In genomic region chr7:69067397-69067796, GRCh38 we compare ENCODE assay signal across 11 cellular contexts.
DNase-seq lines count a peak whose midpoint lies in the region; ATAC-seq and TF ChIP-seq lines count a peak whose summit lies in the region.
"Had no signal": no experiment of that assay in that cellular context is flagged by ENCODE, and none has a peak within 500 bp of the region (broad histone marks: within the 10 kb centered on the region; RNA-seq: fewer than 3 reads in every experiment).

No MANE protein-coding gene starts in this region.

- H3K27ac ChIP-seq in MM.1S (ENCODE audit: low read length) (no peak overlapping the region), body of pancreas (no peak overlapping the region), neural progenitor cell (no peak overlapping the region), tibial artery (no peak overlapping the region)
- H3K27ac ChIP-seq: adrenal gland had no signal

- no peak overlapping the region for H3K4me3 ChIP-seq in MM.1S (ENCODE audit: low read length)
- no peak overlapping the region for H3K4me3 ChIP-seq in body of pancreas
- no peak overlapping the region for H3K4me3 ChIP-seq in neural progenitor cell
- H3K4me3 ChIP-seq in tibial artery, result no peak overlapping the region
- H3K4me3 ChIP-seq: adrenal gland had no signal

- H2AFZ ChIP-seq in MM.1S (ENCODE audit: low read length), result no peak overlapping the region
- H2AFZ ChIP-seq in neural progenitor cell (replicated peaks), result no peak overlapping the region

- H3K4me3 Mint-ChIP-seq in neural progenitor cell, result no peak overlapping the region
- H3K4me3 Mint-ChIP-seq in activated CD4-positive, alpha-beta T cell treated with anti-CD3 and anti-CD28 coated beads, Interleukin-2, amount 10 ng/mL, durations not matched to agents 24 days and 14 days, result no peak overlapping the region

- H3K4me1 Mint-ChIP-seq in neural progenitor cell, result no peaks in the 10 kb centered on the region
- H3K4me1 Mint-ChIP-seq in activated CD4-positive, alpha-beta T cell treated with anti-CD3 and anti-CD28 coated beads, Interleukin-2, amount 10 ng/mL, durations not matched to agents 24 days and 14 days, result no peaks in the 10 kb centered on the region

- intact Hi-C loops in body of pancreas (cut with DNase I) (no loop called here), tibial artery (cut with DNase I; ENCODE audit: low total_unique reads) (no loop called here)
- intact Hi-C loops in activated CD4-positive, alpha-beta T cell treated with anti-CD3 and anti-CD28 coated beads, Interleukin-2, amount 10 ng/mL, durations not matched to agents 24 days and 14 days (cut with micrococcal nuclease), result no loop called here

- H3K27me3 Mint-ChIP-seq in neural progenitor cell (ENCODE audit: insufficient read depth, low read depth), result no peaks in the 10 kb centered on the region
- no peaks in the 10 kb centered on the region for H3K27me3 Mint-ChIP-seq in activated CD4-positive, alpha-beta T cell treated with anti-CD3 and anti-CD28 coated beads, Interleukin-2, amount 10 ng/mL, durations not matched to agents 24 days and 14 days

- 13 to 30% methylated on average over 3 of the region's 3 CpGs for WGBS in body of pancreas, 2 donors

- H3K79me2 ChIP-seq in MM.1S (ENCODE audit: low read length) (no peaks in the 10 kb centered on the region), neural progenitor cell (ENCODE audit: low read depth) (no peaks in the 10 kb centered on the region)

- DNase-seq in DMS53 (lab: John Stamatoyannopoulos, UW) (peak; percentile 45), DMS53 treated with DMSO at 0.1 percent for 48 hours (lab: John Stamatoyannopoulos, UW; ENCODE audit: unreplicated experiment) (no peak), MM.1S (no peak), body of pancreas (peak in 3 of 4 donors; percentile 28 to 61 (median 61)), neural progenitor cell (ENCODE audit: low spot score) (peak; percentile 68), tibial artery (no peak)
- no peak for DNase-seq in activated CD4-positive, alpha-beta T cell treated with anti-CD3 and anti-CD28 coated beads, Interleukin-2, amount 10 ng/mL, durations not matched to agents 24 days and 14 days
- DNase-seq: activated CD4-positive, alpha-beta T cell treated with anti-CD3 and anti-CD28 coated beads, Interleukin-2, amount 50 U/mL, for 4 hours; stimulated activated CD4-positive, alpha-beta T cell treated with anti-CD3 and anti-CD28 coated beads, Interleukin-2, amount 100 ng/mL, for 48 hours had no signal

- H3K9me3 ChIP-seq in MM.1S (replicated peaks; ENCODE audit: insufficient read depth, low read length), result no peaks in the 10 kb centered on the region
- H3K9me3 ChIP-seq in body of pancreas, result no peaks in the 10 kb centered on the region
- no peaks in the 10 kb centered on the region for H3K9me3 ChIP-seq in neural progenitor cell (ENCODE audit: low read depth)
- H3K9me3 ChIP-seq in tibial artery, result peaks cover 0 to 2% (median 0%) of the 10 kb centered on the region in 3 donors

- H4K20me1 ChIP-seq in MM.1S (ENCODE audit: insufficient read depth, low read length) (no peaks in the 10 kb centered on the region), neural progenitor cell (ENCODE audit: low read depth) (no peaks in the 10 kb centered on the region)

- peak; percentile 10; the same call in 1 of the 2 replicates for TF ChIP-seq CTCF in MM.1S (IDR thresholded peaks at IDR 0.05; ENCODE audit: low read length)
- peak in 5 of 7 experiments; percentile 15 to 54 (median 41) for TF ChIP-seq CTCF in body of pancreas (IDR thresholded peaks at IDR 0.05)
- peak; percentile 74 for TF ChIP-seq CTCF in neural progenitor cell (IDR thresholded peaks at IDR 0.05)
- TF ChIP-seq CTCF in tibial artery (IDR thresholded peaks at IDR 0.05), result no peak

- H3K4me2 ChIP-seq in MM.1S (ENCODE audit: low read depth, low read length) (no peak overlapping the region), neural progenitor cell (no peak overlapping the region)

- H3K4me1 ChIP-seq in MM.1S (ENCODE audit: low read length) (no peaks in the 10 kb centered on the region), body of pancreas (no peaks in the 10 kb centered on the region), neural progenitor cell (no peaks in the 10 kb centered on the region), tibial artery (no peaks in the 10 kb centered on the region)
- H3K4me1 ChIP-seq: adrenal gland had no signal

- ATAC-seq in body of pancreas (no peak), GM21619 (IDR thresholded peaks at IDR 0.05; ENCODE audit: unreplicated experiment) (no peak)

- TF ChIP-seq POLR2A in body of pancreas (IDR thresholded peaks at IDR 0.05), result no peak

- H3K9ac ChIP-seq in MM.1S (ENCODE audit: low read length) (no peak overlapping the region), neural progenitor cell (no peak overlapping the region)

- H3K27me3 ChIP-seq in MM.1S (replicated peaks; ENCODE audit: insufficient read depth, low read length) (no peaks in the 10 kb centered on the region), body of pancreas (no peaks in the 10 kb centered on the region), neural progenitor cell (no peaks in the 10 kb centered on the region), tibial artery (no peaks in the 10 kb centered on the region)
- H3K27me3 ChIP-seq: adrenal gland had no signal

- no peaks in the 10 kb centered on the region for H3F3A ChIP-seq in MM.1S (ENCODE audit: insufficient read depth, low read length)
- no peaks in the 10 kb centered on the region for H3F3A ChIP-seq in neural progenitor cell (ENCODE audit: low read depth)

- H3K36me3 ChIP-seq in MM.1S (replicated peaks; ENCODE audit: insufficient read depth, low read length) (no peaks in the 10 kb centered on the region), body of pancreas (replicated peaks in 1 of 2; ENCODE audit: insufficient read depth in 1 of 2, low read depth in 2 of 2) (no peaks in the 10 kb centered on the region), neural progenitor cell (no peaks in the 10 kb centered on the region), tibial artery (no peaks in the 10 kb centered on the region)
- H3K36me3 ChIP-seq: adrenal gland had no signal

- no peaks in the 10 kb centered on the region for H3K9me2 ChIP-seq in MM.1S (replicated peaks; ENCODE audit: insufficient read depth, low read length)

- peaks cover 27% of the 10 kb centered on the region for H3K9me3 Mint-ChIP-seq in neural progenitor cell
- peaks cover 12% of the 10 kb centered on the region for H3K9me3 Mint-ChIP-seq in activated CD4-positive, alpha-beta T cell treated with anti-CD3 and anti-CD28 coated beads, Interleukin-2, amount 10 ng/mL, durations not matched to agents 24 days and 14 days

- no peak overlapping the region for H3K27ac Mint-ChIP-seq in neural progenitor cell
- no peak overlapping the region for H3K27ac Mint-ChIP-seq in activated CD4-positive, alpha-beta T cell treated with anti-CD3 and anti-CD28 coated beads, Interleukin-2, amount 10 ng/mL, durations not matched to agents 24 days and 14 days

- H3K36me3 Mint-ChIP-seq in neural progenitor cell, result no peaks in the 10 kb centered on the region
- no peaks in the 10 kb centered on the region for H3K36me3 Mint-ChIP-seq in activated CD4-positive, alpha-beta T cell treated with anti-CD3 and anti-CD28 coated beads, Interleukin-2, amount 10 ng/mL, durations not matched to agents 24 days and 14 days (ENCODE audit: low read depth)

Comparison
In these comparisons a context has a peak if more than half of its experiments do, and no peak if none do; other contexts are left out.
1. DNase-seq: peak in DMS53 (single experiment), body of pancreas (3 of 4) and neural progenitor cell (single experiment); none in DMS53 treated with DMSO at 0.1 percent for 48 hours (single experiment), MM.1S (single experiment), activated CD4-positive, alpha-beta T cell treated with anti-CD3 and anti-CD28 coated beads, Interleukin-2, amount 10 ng/mL, durations not matched to agents 24 days and 14 days (single experiment) and tibial artery (0 of 2).
2. CTCF ChIP-seq: peak in MM.1S (single experiment), body of pancreas (5 of 7) and neural progenitor cell (single experiment); none in tibial artery (0 of 2).